1 cellular context compared by ENCODE assay signal in genomic region chr12:68686595-68687521, GRCh38.
TF ChIP-seq lines count a peak whose summit lies in the region.

Gene NUP107 (plus strand): TSS chr12:68686978. CDS start chr12:68687066, 88 bp downstream.

TF ChIP-seq in HepG2, 621 proteins besides CTCF, POLR2A, EP300 and RAD21 (continued from another document):
- TF ChIP-seq AKNA (CRISPR knock-in tag; IDR thresholded peaks at IDR 0.05; ENCODE audit: borderline replicate concordance) (no peak), ZSCAN20 (CRISPR knock-in tag; IDR thresholded peaks at IDR 0.05; ENCODE audit: borderline replicate concordance) (no peak), MXD4 (CRISPR knock-in tag; IDR thresholded peaks at IDR 0.05) (peak; percentile 89), FUBP1 (CRISPR knock-in tag; IDR thresholded peaks at IDR 0.05; ENCODE audit: borderline replicate concordance) (0 out of 2 replicates have a peak, but pooled peaks have one; percentile 32), TSC22D2 (CRISPR knock-in tag; IDR thresholded peaks at IDR 0.05; ENCODE audit: borderline replicate concordance) (peak; percentile 85; the same call in 1 of the 2 replicates), ZNF746 (CRISPR knock-in tag; IDR thresholded peaks at IDR 0.05) (no peak), SOX5 (CRISPR knock-in tag; IDR thresholded peaks at IDR 0.05; ENCODE audit: borderline replicate concordance) (peak; percentile 66; the same call in 1 of the 2 replicates), NCOA2 (CRISPR knock-in tag; IDR thresholded peaks at IDR 0.05) (peak; percentile 69; the same call in 1 of the 2 replicates), CREBL2 (CRISPR knock-in tag; IDR thresholded peaks at IDR 0.05; ENCODE audit: borderline replicate concordance) (no peak), ZBTB42 (CRISPR knock-in tag; IDR thresholded peaks at IDR 0.05) (no peak), ZSCAN22 (CRISPR knock-in tag; IDR thresholded peaks at IDR 0.05) (no peak), SP140L (CRISPR knock-in tag; IDR thresholded peaks at IDR 0.05; ENCODE audit: borderline replicate concordance) (0 out of 2 replicates have a peak, but pooled peaks have one; percentile 38), PRDM10 (CRISPR knock-in tag; IDR thresholded peaks at IDR 0.05; ENCODE audit: low read depth) (peak; percentile 57; the same call in 1 of the 2 replicates), KAT7 (CRISPR knock-in tag; IDR thresholded peaks at IDR 0.05; ENCODE audit: borderline replicate concordance) (peak; percentile 96), HNF4G (IDR thresholded peaks at IDR 0.05; ENCODE audit: borderline replicate concordance, low read depth, low read length) (peak; percentile 61), HNF4G (CRISPR knock-in tag; IDR thresholded peaks at IDR 0.05; ENCODE audit: borderline replicate concordance, low read depth) (peak; percentile 72; the same call in 1 of the 2 replicates), ZNF720 (CRISPR knock-in tag; IDR thresholded peaks at IDR 0.05) (no peak), KLF11 (CRISPR knock-in tag; IDR thresholded peaks at IDR 0.05) (peak; percentile 84; the same call in 1 of the 2 replicates), LBX2 (CRISPR knock-in tag; IDR thresholded peaks at IDR 0.05; ENCODE audit: borderline replicate concordance) (no peak), ZBTB33 (CRISPR knock-in tag; IDR thresholded peaks at IDR 0.05) (peak; percentile 73; the same call in 1 of the 2 replicates), ZBTB38 (CRISPR knock-in tag; IDR thresholded peaks at IDR 0.05) (no peak; the same call in 1 of the 2 replicates), ZNF101 (CRISPR knock-in tag; IDR thresholded peaks at IDR 0.05; ENCODE audit: borderline replicate concordance, low read depth) (no peak), ELK4 (CRISPR knock-in tag; IDR thresholded peaks at IDR 0.05; ENCODE audit: borderline replicate concordance) (no peak), SMAD3 (CRISPR knock-in tag; IDR thresholded peaks at IDR 0.05) (peak; percentile 95; the same call in 1 of the 2 replicates), ZNF224 (CRISPR knock-in tag; IDR thresholded peaks at IDR 0.05) (no peak; the same call in 1 of the 2 replicates), ISL2 (CRISPR knock-in tag; IDR thresholded peaks at IDR 0.05) (peak; percentile 82)
- TF ChIP-seq, protein P1, sequence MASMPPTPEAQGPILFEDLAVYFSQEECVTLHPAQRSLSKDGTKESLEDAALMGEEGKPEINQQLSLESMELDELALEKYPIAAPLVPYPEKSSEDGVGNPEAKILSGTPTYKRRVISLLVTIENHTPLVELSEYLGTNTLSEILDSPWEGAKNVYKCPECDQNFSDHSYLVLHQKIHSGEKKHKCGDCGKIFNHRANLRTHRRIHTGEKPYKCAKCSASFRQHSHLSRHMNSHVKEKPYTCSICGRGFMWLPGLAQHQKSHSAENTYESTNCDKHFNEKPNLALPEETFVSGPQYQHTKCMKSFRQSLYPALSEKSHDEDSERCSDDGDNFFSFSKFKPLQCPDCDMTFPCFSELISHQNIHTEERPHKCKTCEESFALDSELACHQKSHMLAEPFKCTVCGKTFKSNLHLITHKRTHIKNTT (CRISPR knock-in tag; IDR thresholded peaks at IDR 0.05) = no peak
- TF ChIP-seq, protein P2, sequence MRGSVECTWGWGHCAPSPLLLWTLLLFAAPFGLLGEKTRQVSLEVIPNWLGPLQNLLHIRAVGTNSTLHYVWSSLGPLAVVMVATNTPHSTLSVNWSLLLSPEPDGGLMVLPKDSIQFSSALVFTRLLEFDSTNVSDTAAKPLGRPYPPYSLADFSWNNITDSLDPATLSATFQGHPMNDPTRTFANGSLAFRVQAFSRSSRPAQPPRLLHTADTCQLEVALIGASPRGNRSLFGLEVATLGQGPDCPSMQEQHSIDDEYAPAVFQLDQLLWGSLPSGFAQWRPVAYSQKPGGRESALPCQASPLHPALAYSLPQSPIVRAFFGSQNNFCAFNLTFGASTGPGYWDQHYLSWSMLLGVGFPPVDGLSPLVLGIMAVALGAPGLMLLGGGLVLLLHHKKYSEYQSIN (CRISPR knock-in tag; IDR thresholded peaks at IDR 0.05; ENCODE audit: borderline replicate concordance) = no peak
- TF ChIP-seq, protein P3, sequence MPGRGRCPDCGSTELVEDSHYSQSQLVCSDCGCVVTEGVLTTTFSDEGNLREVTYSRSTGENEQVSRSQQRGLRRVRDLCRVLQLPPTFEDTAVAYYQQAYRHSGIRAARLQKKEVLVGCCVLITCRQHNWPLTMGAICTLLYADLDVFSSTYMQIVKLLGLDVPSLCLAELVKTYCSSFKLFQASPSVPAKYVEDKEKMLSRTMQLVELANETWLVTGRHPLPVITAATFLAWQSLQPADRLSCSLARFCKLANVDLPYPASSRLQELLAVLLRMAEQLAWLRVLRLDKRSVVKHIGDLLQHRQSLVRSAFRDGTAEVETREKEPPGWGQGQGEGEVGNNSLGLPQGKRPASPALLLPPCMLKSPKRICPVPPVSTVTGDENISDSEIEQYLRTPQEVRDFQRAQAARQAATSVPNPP (CRISPR knock-in tag; IDR thresholded peaks at IDR 0.05) = peak; percentile 81; the same call in 1 of the 2 replicates
